In the genomic region with DNA sequence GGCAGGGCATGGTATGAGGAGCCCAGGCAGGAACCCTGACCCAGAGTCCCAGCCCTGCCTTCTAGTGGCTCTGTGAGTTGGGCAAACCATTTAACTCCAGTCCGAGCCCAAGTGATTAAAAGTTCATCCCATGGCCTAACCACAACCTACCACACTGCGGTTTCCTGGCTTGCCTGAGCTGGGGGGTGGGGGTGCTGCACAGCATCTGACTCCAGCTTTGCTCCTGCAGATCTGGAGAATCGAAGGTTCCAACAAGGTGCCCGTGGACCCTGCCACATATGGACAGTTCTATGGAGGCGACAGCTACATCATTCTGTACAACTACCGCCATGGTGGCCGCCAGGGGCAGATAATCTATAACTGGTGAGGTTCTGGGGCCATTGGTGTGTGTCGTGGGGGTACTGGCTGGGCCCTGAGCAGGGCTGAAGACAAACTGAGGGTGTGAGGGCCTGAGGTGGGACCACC, we compare ENCODE assay signal across 1 cellular context.
TF ChIP-seq lines count a peak whose summit lies in the region.

No MANE protein-coding gene starts in this region.

TF ChIP-seq in HepG2, 621 proteins besides CTCF, POLR2A, EP300 and RAD21:
- no peak for TF ChIP-seq ZNF775 (CRISPR knock-in tag; IDR thresholded peaks at IDR 0.05; ENCODE audit: borderline replicate concordance)
- TF ChIP-seq TEAD2 (CRISPR knock-in tag; IDR thresholded peaks at IDR 0.05), result 0 out of 2 replicates have a peak, but pooled peaks have one; percentile 39
- TF ChIP-seq NFE2 (CRISPR knock-in tag; IDR thresholded peaks at IDR 0.05), result no peak
- no peak for TF ChIP-seq NCOR1 (IDR thresholded peaks at IDR 0.05; ENCODE audit: borderline replicate concordance, low read length)
- peak; percentile 29; the same call in 1 of the 2 replicates for TF ChIP-seq NRL (CRISPR knock-in tag; IDR thresholded peaks at IDR 0.05; ENCODE audit: borderline replicate concordance)
- TF ChIP-seq RBFOX2 (IDR thresholded peaks at IDR 0.05; ENCODE audit: low read depth, low read length), result 0 out of 2 replicates have a peak, but pooled peaks have one; percentile 18
- no peak for TF ChIP-seq ZNF616 (CRISPR knock-in tag; IDR thresholded peaks at IDR 0.05; ENCODE audit: low read depth)
- TF ChIP-seq ZBTB33 (CRISPR knock-in tag; IDR thresholded peaks at IDR 0.05), result peak; percentile 78
